21 cellular contexts compared by ENCODE assay signal in the genomic region with DNA sequence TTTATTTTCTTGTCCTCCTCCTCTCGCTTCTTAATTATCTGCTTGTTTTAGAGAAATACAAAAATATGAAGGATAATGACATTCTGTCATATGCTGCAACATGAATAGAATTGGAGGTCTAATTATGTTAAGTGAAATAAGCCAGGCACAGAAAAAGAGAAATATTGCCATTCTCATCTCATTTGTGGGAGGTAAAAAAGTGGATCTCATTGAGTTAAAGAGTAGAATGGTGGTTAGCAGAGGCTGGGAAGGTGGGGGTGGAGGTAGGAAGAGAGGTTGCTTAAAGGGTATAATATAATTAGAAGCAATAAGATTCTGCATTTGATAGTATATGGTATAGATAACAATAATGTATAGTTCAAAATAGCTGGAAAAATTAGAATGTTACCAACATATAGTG.
DNase-seq lines count a peak whose midpoint lies in the region; ATAC-seq, FAIRE-seq and TF ChIP-seq lines count a peak whose summit lies in the region.
"Had no signal": no experiment of that assay in that cellular context is flagged by ENCODE, and none has a peak within 500 bp of the region (broad histone marks: within the 10 kb centered on the region; RNA-seq: fewer than 3 reads in every experiment).

No MANE protein-coding gene starts in this region.

- TF ChIP-seq POLR2A in heart left ventricle (IDR thresholded peaks at IDR 0.05) (no peak), K562 (conservative IDR thresholded peaks at IDR 0.05) (no peak)

- H3K27me3 ChIP-seq in heart left ventricle (no peaks in the 10 kb centered on the region), left ventricle myocardium inferior (ENCODE audit: low read depth) (no peaks in the 10 kb centered on the region), K562 (ENCODE audit: control insufficient read depth in 2 of 2, insufficient read depth in 2 of 2, low read length in 2 of 2) (no peaks in the 10 kb centered on the region)
- H3K27me3 ChIP-seq: BLaER1 treated with 17β-estradiol and CSF1 and Interleukin-3, amounts not matched to agents 10 nM and 100 nM had no signal

- no peaks in the 10 kb centered on the region for H3K9me1 ChIP-seq in K562 (ENCODE audit: control insufficient read depth, insufficient read depth, low read length)

- peak overlapping the region in 1 of 2 experiments; percentile 55; a peak in 1 of 4 replicates for H3K9ac ChIP-seq in K562 (ENCODE audit: insufficient read depth in 1 of 2, low read depth in 2 of 2, low read length in 2 of 2)
- H3K9ac ChIP-seq: BLaER1 treated with 17β-estradiol and CSF1 and Interleukin-3, amounts not matched to agents 10 nM and 100 nM had no signal

- TF ChIP-seq RAD21 in K562 (CRISPR knock-in tag; conservative IDR thresholded peaks at IDR 0.05 in 1 of 2, IDR thresholded peaks at IDR 0.05 in 1 of 2) = no peak

- no peaks in the 10 kb centered on the region for H3K79me2 ChIP-seq in K562 (ENCODE audit: control insufficient read depth, insufficient read depth, low read length)

- no peak overlapping the region for H3K4me2 ChIP-seq in K562 (ENCODE audit: insufficient read depth, low read length)
- H3K4me2 ChIP-seq: A549; BLaER1 treated with 17β-estradiol and CSF1 and Interleukin-3, amounts not matched to agents 10 nM and 100 nM had no signal

- 58 to 81% (median 69%) methylated on average over 1 of the region's 1 CpG for WGBS in heart left ventricle, 4 donors
- 43% methylated on average over 1 of the region's 1 CpG for WGBS in K562 (ENCODE audit: insufficient coverage, low coverage, missing lambda C conversion rate)

- H3K27ac ChIP-seq in heart left ventricle (peak overlapping the region in 10 of 12 donors; percentile 23 to 81 (median 66)), left ventricle myocardium inferior (replicated peaks) (peak overlapping the region; percentile 79), K562 (ENCODE audit: extremely low read depth, low read depth, low read length) (peak overlapping the region; percentile 51; the same call in 2 of the 3 replicates)
- H3K27ac ChIP-seq: 22Rv1; A549; BLaER1 treated with 17β-estradiol and CSF1 and Interleukin-3, amounts not matched to agents 10 nM and 100 nM; C4-2B had no signal

- H3K4me1 ChIP-seq in heart left ventricle (peaks cover 0 to 6% (median 0%) of the 10 kb centered on the region in 12 donors), left ventricle myocardium inferior (peaks cover 16% of the 10 kb centered on the region), K562 (replicated peaks in 1 of 2; ENCODE audit: control insufficient read depth in 2 of 2, insufficient read depth in 2 of 2, low read length in 2 of 2) (no peaks in the 10 kb centered on the region)
- H3K4me1 ChIP-seq: A549; BLaER1 treated with 17β-estradiol and CSF1 and Interleukin-3, amounts not matched to agents 10 nM and 100 nM had no signal

- no peak for FAIRE-seq in K562 (lab: Jason Lieb, UNC)
- FAIRE-seq: A549, D721Med, G401.6, GM12891, GM19239 had no signal

- H3K36me3 ChIP-seq in heart left ventricle = no peaks in the 10 kb centered on the region
- H3K36me3 ChIP-seq in left ventricle myocardium inferior = no peaks in the 10 kb centered on the region
- H3K36me3 ChIP-seq in K562 (ENCODE audit: control insufficient read depth, insufficient read depth, low read length) = no peaks in the 10 kb centered on the region; the same call in 2 of the 3 replicates
- H3K36me3 ChIP-seq: BLaER1 treated with 17β-estradiol and CSF1 and Interleukin-3, amounts not matched to agents 10 nM and 100 nM had no signal

- CTCF ChIA-PET in K562 (lab: Yijun Ruan, JAX; ENCODE audit: low intra/inter-chr PET ratio) = no interaction called here
- CTCF ChIA-PET in HEK293T (lab: Yijun Ruan, JAX) = no interaction called here

- no TSS peak for BruUV-seq in K562 (replicated peaks; lab: Mats Ljungman, UMichigan)

- DNase-seq in heart left ventricle (no peak), left cardiac atrium (no peak), left ventricle myocardium inferior (no peak), Right ventricle myocardium inferior (ENCODE audit: missing footprints) (no peak), K562 (ENCODE audit: extremely low read depth in 1 of 4, low spot score in 3 of 4) (no peak), HEK293T (ENCODE audit: extremely low spot score) (no peak)
- DNase-seq: AML-193; Caco-2; Calu3; CD4-positive, alpha-beta T cell; CD8-positive, alpha-beta T cell; DMS79 treated with DMSO at 0.1 percent for 48 hours; GF-D8 had no signal

- POLR2A ChIA-PET in K562 (lab: Yijun Ruan, JAX) (no interaction called here), HEK293T (lab: Yijun Ruan, JAX) (no interaction called here)

- intact Hi-C loops in heart left ventricle (cut with DNase I) = loop anchor here in 1 of 10 donors (5.0 kb wide), 2 partner anchors 139 to 241 kb away; no protein-coding TSS in a partner anchor
- intact Hi-C loops in left cardiac atrium (cut with DNase I) = no loop called here
- intact Hi-C loops in left ventricle myocardium inferior (cut with micrococcal nuclease) = no loop called here
- intact Hi-C loops in Right ventricle myocardium inferior (cut with DNase I) = loop anchor here (5.0 to 10.0 kb wide), 2 partner anchors 154 to 244 kb away; no protein-coding TSS in a partner anchor
- intact Hi-C loops in K562 (cut with micrococcal nuclease) = no loop called here

- H4K20me1 ChIP-seq in K562 (replicated peaks; ENCODE audit: control insufficient read depth, insufficient read depth, low read length) = no peaks in the 10 kb centered on the region
- H4K20me1 ChIP-seq: BLaER1 treated with 17β-estradiol and CSF1 and Interleukin-3, amounts not matched to agents 10 nM and 100 nM had no signal

- no peak for TF ChIP-seq CTCF in heart left ventricle (IDR thresholded peaks at IDR 0.05)
- no peak for TF ChIP-seq CTCF in left ventricle myocardium inferior (IDR thresholded peaks at IDR 0.05; ENCODE audit: borderline replicate concordance)
- TF ChIP-seq CTCF in K562 (IDR thresholded peaks at IDR 0.05 in 2 of 3, conservative IDR thresholded peaks at IDR 0.05 in 1 of 3; ENCODE audit: insufficient read depth in 2 of 3, low read depth in 1 of 3, low read length in 3 of 3) = no peak

- in situ Hi-C loops in K562 (cut with MboI) = no loop called here

- no peak for ATAC-seq in heart left ventricle
- ATAC-seq in left cardiac atrium = no peak
- no peak for ATAC-seq in Right ventricle myocardium inferior
- no peak for ATAC-seq in K562
- ATAC-seq: A549; CD8-positive, alpha-beta T cell had no signal

- H3K4me3 ChIP-seq in heart left ventricle (no peak overlapping the region), left ventricle myocardium inferior (no peak overlapping the region), K562 (no peak overlapping the region)
- H3K4me3 ChIP-seq: A549; BLaER1 treated with 17β-estradiol and CSF1 and Interleukin-3, amounts not matched to agents 10 nM and 100 nM had no signal

- H3K9me3 ChIP-seq in heart left ventricle (peaks cover 0 to 9% (median 3%) of the 10 kb centered on the region in 12 donors), left ventricle myocardium inferior (replicated peaks) (peaks cover 11% of the 10 kb centered on the region), K562 (replicated peaks; ENCODE audit: control insufficient read depth, insufficient read depth, low read depth, low read length) (no peaks in the 10 kb centered on the region; the same call in 1 of the 2 replicates)
- H3K9me3 ChIP-seq: A549 had no signal

- H2AFZ ChIP-seq in K562 (ENCODE audit: low read depth, low read length) = peak overlapping the region; percentile 85

- no peak for TF ChIP-seq EP300 in K562 (IDR thresholded peaks at IDR 0.05; ENCODE audit: low read length)

TF ChIP-seq in K562, 482 proteins besides CTCF, POLR2A, EP300 and RAD21:
- TF ChIP-seq ZBED1 (IDR thresholded peaks at IDR 0.05) = no peak
TF ChIP-seq in K562: peak in this region for 0.

TF ChIP-seq in HEK293T, 16 proteins besides CTCF, POLR2A, EP300 and RAD21:
- TF ChIP-seq ZNF384 (IDR thresholded peaks at IDR 0.05) (no peak), ELF4 (IDR thresholded peaks at IDR 0.05) (no peak), BHLHE40 (IDR thresholded peaks at IDR 0.05; ENCODE audit: borderline replicate concordance) (no peak), NFRKB (IDR thresholded peaks at IDR 0.05) (no peak), FOXA1 (IDR thresholded peaks at IDR 0.05) (no peak), L3MBTL2 (conservative IDR thresholded peaks at IDR 0.05) (no peak), SUZ12 (IDR thresholded peaks at IDR 0.05) (no peak), HDGF (IDR thresholded peaks at IDR 0.05; ENCODE audit: borderline replicate concordance) (no peak), TARDBP (IDR thresholded peaks at IDR 0.05) (no peak), LEF1 (IDR thresholded peaks at IDR 0.05; ENCODE audit: borderline replicate concordance) (no peak), ARNT (IDR thresholded peaks at IDR 0.05) (no peak)
- TF ChIP-seq, protein P1, sequence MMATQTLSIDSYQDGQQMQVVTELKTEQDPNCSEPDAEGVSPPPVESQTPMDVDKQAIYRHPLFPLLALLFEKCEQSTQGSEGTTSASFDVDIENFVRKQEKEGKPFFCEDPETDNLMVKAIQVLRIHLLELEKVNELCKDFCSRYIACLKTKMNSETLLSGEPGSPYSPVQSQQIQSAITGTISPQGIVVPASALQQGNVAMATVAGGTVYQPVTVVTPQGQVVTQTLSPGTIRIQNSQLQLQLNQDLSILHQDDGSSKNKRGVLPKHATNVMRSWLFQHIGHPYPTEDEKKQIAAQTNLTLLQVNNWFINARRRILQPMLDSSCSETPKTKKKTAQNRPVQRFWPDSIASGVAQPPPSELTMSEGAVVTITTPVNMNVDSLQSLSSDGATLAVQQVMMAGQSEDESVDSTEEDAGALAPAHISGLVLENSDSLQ (IDR thresholded peaks at IDR 0.05) = no peak
TF ChIP-seq in HEK293T: peak in this region for 0.
